Comparison of ENCODE assay signal across 9 cellular contexts in the genomic region with DNA sequence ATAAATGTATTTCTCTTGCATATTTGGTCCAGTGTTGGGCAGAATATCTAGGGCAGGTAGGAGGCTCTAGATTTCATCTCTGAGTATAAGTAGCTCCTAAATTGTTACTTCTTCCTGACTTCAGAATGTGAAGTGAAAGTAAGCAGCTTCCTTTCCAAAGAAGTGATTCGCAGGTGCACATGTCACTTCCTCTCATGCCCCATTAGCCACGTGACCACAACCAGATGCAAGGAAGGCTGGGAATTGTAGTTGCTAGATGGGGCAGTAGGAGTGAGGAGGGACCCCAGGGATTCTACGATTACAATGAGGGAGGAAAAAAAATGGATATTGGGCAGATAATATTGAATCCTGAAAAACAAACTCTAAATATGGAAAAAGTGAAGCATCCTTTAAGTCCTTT.
DNase-seq lines count a peak whose midpoint lies in the region; ATAC-seq, FAIRE-seq and TF ChIP-seq lines count a peak whose summit lies in the region.
"Had no signal": no experiment of that assay in that cellular context is flagged by ENCODE, and none has a peak within 500 bp of the region (broad histone marks: within the 10 kb centered on the region; RNA-seq: fewer than 3 reads in every experiment).

No MANE protein-coding gene starts in this region.

- H3K36me3 ChIP-seq in bronchial epithelial cell (ENCODE audit: control insufficient read depth, insufficient read depth, low read length) = no peaks in the 10 kb centered on the region

- H3K4me3 ChIP-seq in bronchial epithelial cell (ENCODE audit: low read depth, low read length) = no peak overlapping the region

- peak; percentile 73 for ATAC-seq in GM21717 (IDR thresholded peaks at IDR 0.05; ENCODE audit: unreplicated experiment)
- ATAC-seq in HG02870 (IDR thresholded peaks at IDR 0.05; ENCODE audit: unreplicated experiment) = no peak

- H3K27me3 ChIP-seq in bronchial epithelial cell (ENCODE audit: control insufficient read depth, insufficient read depth, low read length) = no peaks in the 10 kb centered on the region

- FAIRE-seq in bronchial epithelial cell (lab: Jason Lieb, UNC) (no peak), urothelium cell line (lab: Jason Lieb, UNC) (no peak)
- FAIRE-seq: endometrium had no signal

- DNase-seq in D341Med (ENCODE audit: low spot score) (peak; percentile 31), NCI-H2171 (lab: John Stamatoyannopoulos, UW) (peak; percentile 43), bronchial epithelial cell (ENCODE audit: low read depth) (peak; percentile 70), urothelium cell line (ENCODE audit: low spot score) (peak; percentile 60), DMS114 treated with DMSO at 0.1 percent for 48 hours (lab: John Stamatoyannopoulos, UW; ENCODE audit: unreplicated experiment) (no peak), mucosa of gallbladder (ENCODE audit: low spot score) (no peak)

- TF ChIP-seq CTCF in bronchial epithelial cell (IDR thresholded peaks at IDR 0.05; ENCODE audit: insufficient read depth, low read length, severe bottlenecking) = no peak

Comparison
In these comparisons a context has a peak if more than half of its experiments do, and no peak if none do; other contexts are left out.
1. DNase-seq: peak in D341Med (single experiment), NCI-H2171 (single experiment), bronchial epithelial cell (single experiment) and urothelium cell line (single experiment); none in DMS114 treated with DMSO at 0.1 percent for 48 hours (single experiment) and mucosa of gallbladder (single experiment).